Comparison of ENCODE assay signal across 8 cellular contexts in the genomic region with DNA sequence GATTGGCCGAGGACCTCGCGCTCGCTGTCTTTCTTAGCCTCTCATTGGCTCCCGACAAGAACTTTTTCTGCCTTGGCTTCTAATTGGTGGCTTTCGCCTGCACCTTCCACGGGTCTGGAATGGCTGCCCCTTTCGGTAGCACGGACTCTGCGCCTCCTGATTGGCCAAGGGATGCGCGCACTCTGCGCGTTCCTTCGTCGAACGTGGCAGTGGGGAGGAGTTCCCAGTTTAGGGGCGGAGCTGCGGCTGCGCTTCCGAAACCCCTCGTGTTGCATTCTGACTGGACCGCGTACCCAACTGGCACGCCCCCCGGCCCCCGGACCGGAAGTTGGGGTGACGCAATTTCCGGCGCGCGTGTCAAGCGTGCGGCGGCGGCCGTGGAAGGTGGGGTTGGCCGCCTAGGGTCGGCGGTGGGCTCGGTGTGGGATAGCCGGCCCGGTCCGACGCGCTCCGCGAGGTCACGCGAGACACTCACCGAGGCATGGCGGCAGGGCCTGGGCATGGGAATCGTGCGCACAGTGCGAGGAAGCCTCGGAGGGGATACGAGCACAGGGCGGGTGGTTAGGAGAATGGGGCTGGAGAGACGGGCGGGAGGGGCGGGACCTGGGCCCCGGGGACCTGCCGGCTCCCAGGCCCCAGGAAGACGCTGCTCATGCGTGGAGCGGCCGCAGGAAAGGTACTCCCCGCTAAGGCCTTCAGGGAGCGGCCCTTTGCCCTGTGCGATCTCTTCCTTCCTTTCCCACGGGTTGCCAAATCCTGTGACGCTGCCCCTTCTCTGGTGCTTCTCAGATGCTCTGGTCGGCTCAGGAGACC. TPM values are rescaled to one million over a fixed set of nuclear protein-coding genes. Genes with fewer than 3 reads are reported as not detected.
A peak's percentile ranks its signal among the peaks of the same experiment; 100 is the strongest.
DNase-seq lines count a peak whose midpoint lies in the region; ATAC-seq and TF ChIP-seq lines count a peak whose summit lies in the region.

No MANE protein-coding gene starts in this region.

- ATAC-seq in GM19328 (IDR thresholded peaks at IDR 0.05; ENCODE audit: unreplicated experiment) (peak; percentile 79), HG03469 (IDR thresholded peaks at IDR 0.05; ENCODE audit: unreplicated experiment) (peak; percentile 66)

- peaks cover 33 to 61% (median 43%) of the 10 kb centered on the region in 11 experiments for H3K36me3 ChIP-seq in BLaER1 treated with 17β-estradiol and CSF1 and Interleukin-3, amounts not matched to agents 10 nM and 100 nM

- DNase-seq in NCI-H526 (lab: John Stamatoyannopoulos, UW) (peak; percentile 100), coronary artery (ENCODE audit: low spot score) (peak; percentile 100)
- peak; percentile 100 for DNase-seq in activated CD4-positive, alpha-beta T cell treated with anti-CD3 and anti-CD28 coated beads, Interleukin-2, amount 10 ng/mL, durations not matched to agents 24 days and 14 days
- peak; percentile 98 to 99 (median 98) for DNase-seq in stimulated activated CD4-positive, alpha-beta T cell treated with anti-CD3 and anti-CD28 coated beads, Interleukin-1b, Interleukin-23, amount 100 ng/mL, for 24 hours (ENCODE audit: low read depth in 4 of 4, low spot score in 1 of 4)

- H3K9me3 ChIP-seq in BLaER1 treated with 17β-estradiol and CSF1 and Interleukin-3, amounts not matched to agents 10 nM and 100 nM (replicated peaks in 1 of 11), result no peaks in the 10 kb centered on the region

- TF ChIP-seq CTCF in coronary artery (IDR thresholded peaks at IDR 0.05), result no peak

- H3K27ac Mint-ChIP-seq in activated CD4-positive, alpha-beta T cell treated with anti-CD3 and anti-CD28 coated beads, Interleukin-2, amount 10 ng/mL, durations not matched to agents 24 days and 14 days, result peak overlapping the region; percentile 98

- H3K4me1 Mint-ChIP-seq in activated CD4-positive, alpha-beta T cell treated with anti-CD3 and anti-CD28 coated beads, Interleukin-2, amount 10 ng/mL, durations not matched to agents 24 days and 14 days, result peaks cover 44% of the 10 kb centered on the region

- H3K4me3 ChIP-seq in BLaER1 treated with 17β-estradiol and CSF1 and Interleukin-3, amounts not matched to agents 10 nM and 100 nM, result peak overlapping the region; percentile 63 to 97 (median 88)
- peak overlapping the region; percentile 81 for H3K4me3 ChIP-seq in coronary artery

- no peaks in the 10 kb centered on the region for H3K27me3 Mint-ChIP-seq in activated CD4-positive, alpha-beta T cell treated with anti-CD3 and anti-CD28 coated beads, Interleukin-2, amount 10 ng/mL, durations not matched to agents 24 days and 14 days

- peak overlapping the region; percentile 87 to 95 (median 89) for H3K9ac ChIP-seq in BLaER1 treated with 17β-estradiol and CSF1 and Interleukin-3, amounts not matched to agents 10 nM and 100 nM

- H4K20me1 ChIP-seq in BLaER1 treated with 17β-estradiol and CSF1 and Interleukin-3, amounts not matched to agents 10 nM and 100 nM, result peaks cover 48 to 70% (median 60%) of the 10 kb centered on the region in 11 experiments; a peak in 21 of 22 replicates

- H3K9me3 Mint-ChIP-seq in activated CD4-positive, alpha-beta T cell treated with anti-CD3 and anti-CD28 coated beads, Interleukin-2, amount 10 ng/mL, durations not matched to agents 24 days and 14 days, result no peaks in the 10 kb centered on the region

- intact Hi-C loops in activated CD4-positive, alpha-beta T cell treated with anti-CD3 and anti-CD28 coated beads, Interleukin-2, amount 10 ng/mL, durations not matched to agents 24 days and 14 days (cut with micrococcal nuclease), result loop anchor here (1.0 to 5.0 kb wide), 7 partner anchors 9 to 237 kb away; partner anchors contain the start of genes ALYREF, ANAPC11, ASPSCR1 and CENPX

- H3K36me3 Mint-ChIP-seq in activated CD4-positive, alpha-beta T cell treated with anti-CD3 and anti-CD28 coated beads, Interleukin-2, amount 10 ng/mL, durations not matched to agents 24 days and 14 days (ENCODE audit: low read depth), result peaks cover 56% of the 10 kb centered on the region

- no peaks in the 10 kb centered on the region for H3K27me3 ChIP-seq in BLaER1 treated with 17β-estradiol and CSF1 and Interleukin-3, amounts not matched to agents 10 nM and 100 nM
- H3K27me3 ChIP-seq in layer of hippocampus (ENCODE audit: control insufficient read depth, insufficient read depth, low read length), result no peaks in the 10 kb centered on the region

- H3K27ac ChIP-seq in BLaER1 treated with 17β-estradiol and CSF1 and Interleukin-3, amounts not matched to agents 10 nM and 100 nM, result peak overlapping the region; percentile 77 to 96 (median 90)
- H3K27ac ChIP-seq in coronary artery (peak overlapping the region; percentile 93 to 96), layer of hippocampus (ENCODE audit: low read depth, low read length) (peak overlapping the region; percentile 83)

- H3K4me3 Mint-ChIP-seq in activated CD4-positive, alpha-beta T cell treated with anti-CD3 and anti-CD28 coated beads, Interleukin-2, amount 10 ng/mL, durations not matched to agents 24 days and 14 days, result peak overlapping the region; percentile 96

- peaks cover 64 to 79% (median 71%) of the 10 kb centered on the region in 10 experiments for H3K4me1 ChIP-seq in BLaER1 treated with 17β-estradiol and CSF1 and Interleukin-3, amounts not matched to agents 10 nM and 100 nM

- H3K4me2 ChIP-seq in BLaER1 treated with 17β-estradiol and CSF1 and Interleukin-3, amounts not matched to agents 10 nM and 100 nM, result peak overlapping the region; percentile 81 to 97 (median 93)

RNA-seq across cellular contexts. Expression of gene P4HB, which starts 0.6 kb away (rescaled TPM):
- 458 and 507 TPM in 2 replicates for total RNA-seq in activated CD4-positive, alpha-beta T cell treated with anti-CD3 and anti-CD28 coated beads, Interleukin-2, amount 10 ng/mL, durations not matched to agents 24 days and 14 days

RNA-seq across cellular contexts. Expression of gene ARHGDIA, which starts 10.2 kb away (rescaled TPM):
- 697 and 714 TPM in 2 replicates for total RNA-seq in activated CD4-positive, alpha-beta T cell treated with anti-CD3 and anti-CD28 coated beads, Interleukin-2, amount 10 ng/mL, durations not matched to agents 24 days and 14 days

RNA-seq across cellular contexts. Expression of gene PPP1R27, which starts 26.1 kb away (rescaled TPM):
- total RNA-seq in activated CD4-positive, alpha-beta T cell treated with anti-CD3 and anti-CD28 coated beads, Interleukin-2, amount 10 ng/mL, durations not matched to agents 24 days and 14 days, result not detected in 2 replicates

RNA-seq across cellular contexts. Expression of gene MCRIP1, which starts 27.9 kb away (rescaled TPM):
- total RNA-seq in activated CD4-positive, alpha-beta T cell treated with anti-CD3 and anti-CD28 coated beads, Interleukin-2, amount 10 ng/mL, durations not matched to agents 24 days and 14 days, result 46.7 and 51.9 TPM in 2 replicates

RNA-seq across cellular contexts. Expression of gene ALYREF, which starts 30.4 kb away (rescaled TPM):
- total RNA-seq in activated CD4-positive, alpha-beta T cell treated with anti-CD3 and anti-CD28 coated beads, Interleukin-2, amount 10 ng/mL, durations not matched to agents 24 days and 14 days, result 254 and 264 TPM in 2 replicates

Comparison
In these comparisons a context has a peak if more than half of its experiments do, and no peak if none do; other contexts are left out.
1. Peak in every context shown above with its lines: DNase-seq, ATAC-seq, H3K4me3 ChIP-seq and H3K27ac ChIP-seq.